ENCODE assay signal across 1 cellular context in the genomic region with DNA sequence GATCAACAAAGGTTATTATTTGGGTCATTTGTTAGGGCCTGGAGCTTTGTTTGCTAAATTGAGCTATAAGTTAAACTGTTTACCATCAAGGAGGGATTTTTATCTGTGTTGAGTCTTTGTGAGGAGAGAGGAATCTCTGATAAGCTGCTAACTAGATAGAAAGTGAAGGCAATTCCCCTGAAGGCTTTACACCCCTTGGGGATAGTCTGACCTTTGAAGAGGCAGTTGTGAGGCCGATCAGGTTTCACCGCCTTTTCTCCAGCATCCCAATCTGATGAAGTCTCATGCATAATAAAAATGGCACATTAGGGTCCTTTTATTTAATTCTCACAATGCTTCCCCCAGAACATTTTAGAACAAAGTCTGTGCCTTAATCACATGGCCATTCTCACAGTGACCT.
TF ChIP-seq lines count a peak whose summit lies in the region.

No MANE protein-coding gene starts in this region.

TF ChIP-seq in HEK293, 187 proteins besides CTCF, POLR2A, EP300 and RAD21 (continued from another document):
- TF ChIP-seq, protein P1, sequence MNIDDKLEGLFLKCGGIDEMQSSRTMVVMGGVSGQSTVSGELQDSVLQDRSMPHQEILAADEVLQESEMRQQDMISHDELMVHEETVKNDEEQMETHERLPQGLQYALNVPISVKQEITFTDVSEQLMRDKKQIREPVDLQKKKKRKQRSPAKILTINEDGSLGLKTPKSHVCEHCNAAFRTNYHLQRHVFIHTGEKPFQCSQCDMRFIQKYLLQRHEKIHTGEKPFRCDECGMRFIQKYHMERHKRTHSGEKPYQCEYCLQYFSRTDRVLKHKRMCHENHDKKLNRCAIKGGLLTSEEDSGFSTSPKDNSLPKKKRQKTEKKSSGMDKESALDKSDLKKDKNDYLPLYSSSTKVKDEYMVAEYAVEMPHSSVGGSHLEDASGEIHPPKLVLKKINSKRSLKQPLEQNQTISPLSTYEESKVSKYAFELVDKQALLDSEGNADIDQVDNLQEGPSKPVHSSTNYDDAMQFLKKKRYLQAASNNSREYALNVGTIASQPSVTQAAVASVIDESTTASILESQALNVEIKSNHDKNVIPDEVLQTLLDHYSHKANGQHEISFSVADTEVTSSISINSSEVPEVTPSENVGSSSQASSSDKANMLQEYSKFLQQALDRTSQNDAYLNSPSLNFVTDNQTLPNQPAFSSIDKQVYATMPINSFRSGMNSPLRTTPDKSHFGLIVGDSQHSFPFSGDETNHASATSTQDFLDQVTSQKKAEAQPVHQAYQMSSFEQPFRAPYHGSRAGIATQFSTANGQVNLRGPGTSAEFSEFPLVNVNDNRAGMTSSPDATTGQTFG (tag by site-specific recombination; IDR thresholded peaks at IDR 0.05; ENCODE audit: borderline replicate concordance), result no peak
- TF ChIP-seq ZNF560 (tag by site-specific recombination; IDR thresholded peaks at IDR 0.05; ENCODE audit: borderline replicate concordance) (no peak), ZNF544 (tag by site-specific recombination; IDR thresholded peaks at IDR 0.05) (no peak), OSR2 (tag by site-specific recombination; IDR thresholded peaks at IDR 0.05) (peak; percentile 27; the same call in 1 of the 2 replicates), KLF10 (tag by site-specific recombination; IDR thresholded peaks at IDR 0.05) (no peak), RBAK (tag by site-specific recombination; IDR thresholded peaks at IDR 0.05) (no peak), GLIS1 (tag by site-specific recombination; IDR thresholded peaks at IDR 0.05) (no peak), ZNF37A (tag by site-specific recombination; IDR thresholded peaks at IDR 0.05) (no peak), TCF7L2 (IDR thresholded peaks at IDR 0.05; ENCODE audit: borderline replicate concordance, low read depth, low read length) (peak; percentile 96), ZNF521 (tag by site-specific recombination; IDR thresholded peaks at IDR 0.05) (no peak), ZNF133 (tag by site-specific recombination; IDR thresholded peaks at IDR 0.05) (no peak), ZNF596 (tag by site-specific recombination; IDR thresholded peaks at IDR 0.05) (0 out of 2 replicates have a peak, but pooled peaks have one; percentile 43), GFI1B (tag by site-specific recombination; IDR thresholded peaks at IDR 0.05) (no peak), ZNF785 (tag by site-specific recombination; IDR thresholded peaks at IDR 0.05) (no peak), ZFHX2 (tag by site-specific recombination; conservative IDR thresholded peaks at IDR 0.05) (no peak), ZFP41 (tag by site-specific recombination; IDR thresholded peaks at IDR 0.05; ENCODE audit: borderline replicate concordance) (no peak), ZNF843 (tag by site-specific recombination; IDR thresholded peaks at IDR 0.05) (0 out of 2 replicates have a peak, but pooled peaks have one; percentile 27), ZSCAN23 (tag by site-specific recombination; IDR thresholded peaks at IDR 0.05) (no peak), YY1 (tag by site-specific recombination; IDR thresholded peaks at IDR 0.05) (no peak), ZNF138 (tag by site-specific recombination; IDR thresholded peaks at IDR 0.05; ENCODE audit: borderline replicate concordance) (no peak), TRIM28 (IDR thresholded peaks at IDR 0.05; ENCODE audit: borderline replicate concordance, low read length) (peak; percentile 20; the same call in 1 of the 2 replicates), ZNF324 (tag by site-specific recombination; IDR thresholded peaks at IDR 0.05) (no peak)
- TF ChIP-seq, protein P2, sequence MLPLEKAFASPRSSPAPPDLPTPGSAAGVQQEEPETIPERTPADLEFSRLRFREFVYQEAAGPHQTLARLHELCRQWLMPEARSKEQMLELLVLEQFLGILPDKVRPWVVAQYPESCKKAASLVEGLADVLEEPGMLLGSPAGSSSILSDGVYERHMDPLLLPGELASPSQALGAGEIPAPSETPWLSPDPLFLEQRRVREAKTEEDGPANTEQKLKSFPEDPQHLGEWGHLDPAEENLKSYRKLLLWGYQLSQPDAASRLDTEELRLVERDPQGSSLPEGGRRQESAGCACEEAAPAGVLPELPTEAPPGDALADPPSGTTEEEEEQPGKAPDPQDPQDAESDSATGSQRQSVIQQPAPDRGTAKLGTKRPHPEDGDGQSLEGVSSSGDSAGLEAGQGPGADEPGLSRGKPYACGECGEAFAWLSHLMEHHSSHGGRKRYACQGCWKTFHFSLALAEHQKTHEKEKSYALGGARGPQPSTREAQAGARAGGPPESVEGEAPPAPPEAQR (tag by site-specific recombination; IDR thresholded peaks at IDR 0.05), result no peak
- TF ChIP-seq, protein P3, sequence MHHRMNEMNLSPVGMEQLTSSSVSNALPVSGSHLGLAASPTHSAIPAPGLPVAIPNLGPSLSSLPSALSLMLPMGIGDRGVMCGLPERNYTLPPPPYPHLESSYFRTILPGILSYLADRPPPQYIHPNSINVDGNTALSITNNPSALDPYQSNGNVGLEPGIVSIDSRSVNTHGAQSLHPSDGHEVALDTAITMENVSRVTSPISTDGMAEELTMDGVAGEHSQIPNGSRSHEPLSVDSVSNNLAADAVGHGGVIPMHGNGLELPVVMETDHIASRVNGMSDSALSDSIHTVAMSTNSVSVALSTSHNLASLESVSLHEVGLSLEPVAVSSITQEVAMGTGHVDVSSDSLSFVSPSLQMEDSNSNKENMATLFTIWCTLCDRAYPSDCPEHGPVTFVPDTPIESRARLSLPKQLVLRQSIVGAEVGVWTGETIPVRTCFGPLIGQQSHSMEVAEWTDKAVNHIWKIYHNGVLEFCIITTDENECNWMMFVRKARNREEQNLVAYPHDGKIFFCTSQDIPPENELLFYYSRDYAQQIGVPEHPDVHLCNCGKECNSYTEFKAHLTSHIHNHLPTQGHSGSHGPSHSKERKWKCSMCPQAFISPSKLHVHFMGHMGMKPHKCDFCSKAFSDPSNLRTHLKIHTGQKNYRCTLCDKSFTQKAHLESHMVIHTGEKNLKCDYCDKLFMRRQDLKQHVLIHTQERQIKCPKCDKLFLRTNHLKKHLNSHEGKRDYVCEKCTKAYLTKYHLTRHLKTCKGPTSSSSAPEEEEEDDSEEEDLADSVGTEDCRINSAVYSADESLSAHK (tag by site-specific recombination; IDR thresholded peaks at IDR 0.05), result no peak
- TF ChIP-seq, protein P4, sequence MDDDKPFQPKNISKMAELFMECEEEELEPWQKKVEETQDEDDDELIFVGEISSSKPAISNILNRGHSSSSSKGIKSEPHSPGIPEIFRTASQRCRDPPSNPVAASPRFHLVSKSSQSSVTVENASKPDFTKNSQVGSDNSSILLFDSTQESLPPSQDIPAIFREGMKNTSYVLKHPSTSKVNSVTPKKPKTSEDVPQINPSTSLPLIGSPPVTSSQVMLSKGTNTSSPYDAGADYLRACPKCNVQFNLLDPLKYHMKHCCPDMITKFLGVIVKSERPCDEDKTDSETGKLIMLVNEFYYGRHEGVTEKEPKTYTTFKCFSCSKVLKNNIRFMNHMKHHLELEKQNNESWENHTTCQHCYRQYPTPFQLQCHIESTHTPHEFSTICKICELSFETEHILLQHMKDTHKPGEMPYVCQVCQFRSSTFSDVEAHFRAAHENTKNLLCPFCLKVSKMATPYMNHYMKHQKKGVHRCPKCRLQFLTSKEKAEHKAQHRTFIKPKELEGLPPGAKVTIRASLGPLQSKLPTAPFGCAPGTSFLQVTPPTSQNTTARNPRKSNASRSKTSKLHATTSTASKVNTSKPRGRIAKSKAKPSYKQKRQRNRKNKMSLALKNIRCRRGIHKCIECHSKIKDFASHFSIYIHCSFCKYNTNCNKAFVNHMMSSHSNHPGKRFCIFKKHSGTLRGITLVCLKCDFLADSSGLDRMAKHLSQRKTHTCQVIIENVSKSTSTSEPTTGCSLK (tag by site-specific recombination; IDR thresholded peaks at IDR 0.05), result no peak
- TF ChIP-seq, protein P5, sequence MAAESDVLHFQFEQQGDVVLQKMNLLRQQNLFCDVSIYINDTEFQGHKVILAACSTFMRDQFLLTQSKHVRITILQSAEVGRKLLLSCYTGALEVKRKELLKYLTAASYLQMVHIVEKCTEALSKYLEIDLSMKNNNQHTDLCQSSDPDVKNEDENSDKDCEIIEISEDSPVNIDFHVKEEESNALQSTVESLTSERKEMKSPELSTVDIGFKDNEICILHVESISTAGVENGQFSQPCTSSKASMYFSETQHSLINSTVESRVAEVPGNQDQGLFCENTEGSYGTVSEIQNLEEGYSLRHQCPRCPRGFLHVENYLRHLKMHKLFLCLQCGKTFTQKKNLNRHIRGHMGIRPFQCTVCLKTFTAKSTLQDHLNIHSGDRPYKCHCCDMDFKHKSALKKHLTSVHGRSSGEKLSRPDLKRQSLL (tag by site-specific recombination; IDR thresholded peaks at IDR 0.05), result peak; percentile 74
